Comparison of ENCODE assay signal across 8 cellular contexts in the genomic region with DNA sequence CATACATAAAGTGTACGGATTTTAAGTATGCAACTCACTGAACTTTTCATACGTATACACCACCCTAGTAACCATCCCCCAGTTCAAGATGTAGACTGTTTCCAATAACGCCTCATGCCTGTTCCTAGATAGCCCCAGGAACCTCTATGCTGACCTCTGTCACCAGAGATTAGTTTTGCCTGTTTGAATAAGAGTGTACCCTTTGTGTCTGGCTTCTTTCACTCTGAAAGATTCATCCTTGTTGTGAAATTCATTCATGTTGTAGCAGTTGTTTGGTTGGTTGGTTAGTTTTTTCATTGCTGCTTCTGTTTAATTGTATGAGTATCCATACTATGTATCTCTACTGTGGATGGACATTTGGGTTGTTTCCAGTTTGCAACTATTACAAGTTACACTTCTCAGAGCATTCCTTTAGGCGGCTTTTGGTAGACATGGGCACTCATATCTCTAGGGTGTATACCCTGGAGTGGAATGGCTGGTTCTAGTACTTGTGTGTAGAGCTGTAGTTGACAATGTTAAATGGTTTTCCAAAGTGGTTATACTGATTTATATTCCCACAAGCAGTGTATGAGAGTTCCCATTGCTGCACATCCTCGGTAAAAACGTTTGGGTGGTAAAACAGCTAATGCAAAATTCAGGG. TPM values are rescaled to one million over a fixed set of nuclear protein-coding genes. Genes with fewer than 3 reads are reported as not detected.
DNase-seq lines count a peak whose midpoint lies in the region; ATAC-seq lines count a peak whose summit lies in the region.

No MANE protein-coding gene starts in this region.

- no peaks in the 10 kb centered on the region for H3K9me3 ChIP-seq in ES-I3 (ENCODE audit: control insufficient read depth, insufficient read depth, low read length)

- DNase-seq in LHCN-M2 (ENCODE audit: low read depth) (peak; percentile 41), memory B cell (ENCODE audit: low spot score in 2 of 2) (no peak), H7 (no peak)
- no peak for DNase-seq in activated naive CD8-positive, alpha-beta T cell treated with anti-CD3 and anti-CD28 coated beads, Interleukin-2, amount 10 ng/mL, durations not matched to agents 7 days and 5 days
- DNase-seq in effector CD8-positive, alpha-beta T cell (lab: John Stamatoyannopoulos, UW) = no peak
- DNase-seq in stimulated activated CD4-positive, alpha-beta T cell treated with anti-CD3 and anti-CD28 coated beads, Interleukin-4, amount 100 ng/mL, for 1 hour = no peak
- DNase-seq in activated CD8-positive, alpha-beta memory T cell treated with anti-CD3 and anti-CD28 coated beads for 24 hours = no peak

- peaks cover 49% of the 10 kb centered on the region for H3K4me1 Mint-ChIP-seq in activated naive CD8-positive, alpha-beta T cell treated with anti-CD3 and anti-CD28 coated beads, Interleukin-2, amount 10 ng/mL, durations not matched to agents 7 days and 5 days
- H3K4me1 Mint-ChIP-seq in memory B cell = peaks cover 34% of the 10 kb centered on the region

- no peaks in the 10 kb centered on the region for H3K27me3 Mint-ChIP-seq in activated naive CD8-positive, alpha-beta T cell treated with anti-CD3 and anti-CD28 coated beads, Interleukin-2, amount 10 ng/mL, durations not matched to agents 7 days and 5 days
- H3K27me3 Mint-ChIP-seq in memory B cell = no peaks in the 10 kb centered on the region

- peaks cover 14% of the 10 kb centered on the region for H3K4me1 ChIP-seq in ES-I3 (ENCODE audit: insufficient read depth, low read length)

- peak overlapping the region; percentile 98 for H3K27ac Mint-ChIP-seq in activated naive CD8-positive, alpha-beta T cell treated with anti-CD3 and anti-CD28 coated beads, Interleukin-2, amount 10 ng/mL, durations not matched to agents 7 days and 5 days
- peak overlapping the region; percentile 93 for H3K27ac Mint-ChIP-seq in memory B cell

- ATAC-seq in activated naive CD8-positive, alpha-beta T cell treated with anti-CD3 and anti-CD28 coated beads, Interleukin-2, amount 10 ng/mL, durations not matched to agents 7 days and 5 days (ENCODE audit: low read depth) = no peak
- no peak for ATAC-seq in memory B cell (ENCODE audit: low read depth)

- H3K4me3 Mint-ChIP-seq in activated naive CD8-positive, alpha-beta T cell treated with anti-CD3 and anti-CD28 coated beads, Interleukin-2, amount 10 ng/mL, durations not matched to agents 7 days and 5 days = peak overlapping the region; percentile 94
- peak overlapping the region; percentile 92 for H3K4me3 Mint-ChIP-seq in memory B cell

- H3K27me3 ChIP-seq in H7 (ENCODE audit: control insufficient read depth, insufficient read depth, low read length) = no peaks in the 10 kb centered on the region

- POLR2A ChIA-PET in activated naive CD8-positive, alpha-beta T cell treated with anti-CD3 and anti-CD28 coated beads, Interleukin-2, amount 10 ng/mL, durations not matched to agents 7 days and 5 days (lab: Charles Lee) = interaction anchor here (0.6 to 5.5 kb wide), 20 partner anchors 10 to 1220 kb away, joined by 3 to 131 read pairs (median 4); partner anchors contain the start of genes ALG11, EBPL and TRIM13

- peaks cover 4% of the 10 kb centered on the region for H3K36me3 Mint-ChIP-seq in activated naive CD8-positive, alpha-beta T cell treated with anti-CD3 and anti-CD28 coated beads, Interleukin-2, amount 10 ng/mL, durations not matched to agents 7 days and 5 days
- no peaks in the 10 kb centered on the region for H3K36me3 Mint-ChIP-seq in memory B cell

- H3K4me3 ChIP-seq in H7 (ENCODE audit: insufficient read depth, low read depth, low read length) = no peak overlapping the region

- no peaks in the 10 kb centered on the region for H3K9me3 Mint-ChIP-seq in activated naive CD8-positive, alpha-beta T cell treated with anti-CD3 and anti-CD28 coated beads, Interleukin-2, amount 10 ng/mL, durations not matched to agents 7 days and 5 days
- H3K9me3 Mint-ChIP-seq in memory B cell = no peaks in the 10 kb centered on the region

- H3K36me3 ChIP-seq in ES-I3 (ENCODE audit: insufficient read depth, low read length) = no peaks in the 10 kb centered on the region
- no peaks in the 10 kb centered on the region for H3K36me3 ChIP-seq in H7 (replicated peaks; ENCODE audit: control insufficient read depth, insufficient read depth, low read length)

- peak overlapping the region; percentile 88 for H3K9ac ChIP-seq in ES-I3 (ENCODE audit: low read depth, low read length)

RNA-seq across cellular contexts. Expression of gene RNASEH2B, which starts 1.6 kb away (rescaled TPM):
- 72.6 and 83.4 TPM in 2 replicates for total RNA-seq in LHCN-M2 (2014; rRNA removed)
- 27.6 TPM for polyA plus RNA-seq in LHCN-M2 (2012)
- total RNA-seq in activated naive CD8-positive, alpha-beta T cell treated with anti-CD3 and anti-CD28 coated beads, Interleukin-2, amount 10 ng/mL, durations not matched to agents 7 days and 5 days = 100 to 1,000 TPM; 101 to 103 TPM
- total RNA-seq in H7 (2014; rRNA removed; shearing (Covaris generic)) = 40.9 and 47.3 TPM in 2 replicates
